In genomic region chr19:849195-849594, GRCh38 we compare ENCODE assay signal across 19 cellular contexts. TPM values are rescaled to one million over a fixed set of nuclear protein-coding genes. Genes with fewer than 3 reads are reported as not detected.
"Had no signal": no experiment of that assay in that cellular context is flagged by ENCODE, and none has a peak within 500 bp of the region (broad histone marks: within the 10 kb centered on the region; RNA-seq: fewer than 3 reads in every experiment).

No MANE protein-coding gene starts in this region.

RNA-seq across cellular contexts. Expression of gene ELANE, which starts 2.9 kb away (rescaled TPM):
- total RNA-seq: activated B cell treated with CpG ODN at 0.5 μM for 24 hours; activated CD4-positive, alpha-beta memory T cell treated with anti-CD3 and anti-CD28 coated beads for 36 hours; activated CD4-positive, alpha-beta T cell treated with anti-CD3 and anti-CD28 coated beads, Interleukin-2, amount 10 ng/mL, durations not matched to agents 24 days and 14 days; activated CD8-positive, alpha-beta memory T cell treated with anti-CD3 and anti-CD28 coated beads for 36 hours; activated CD8-positive, alpha-beta T cell treated with anti-CD3 and anti-CD28 coated beads for 36 hours; activated naive CD4-positive, alpha-beta T cell treated with anti-CD3 and anti-CD28 coated beads for 36 hours; activated naive CD4-positive, alpha-beta T cell treated with anti-CD3 and anti-CD28 coated beads, Interleukin-2, amount 50 U/mL, for 72 hours; activated naive CD8-positive, alpha-beta T cell treated with anti-CD3 and anti-CD28 coated beads for 36 hours; activated T-cell treated with anti-CD3 and anti-CD28 coated beads, Interleukin-2, amount 50 U/mL, for 4 hours; activated T-cell treated with anti-CD3 and anti-CD28 coated beads, Interleukin-2, amount 50 U/mL, for 72 hours; activated T-helper 1 cell treated with anti-CD3 and anti-CD28 coated beads, Interleukin-12 subunit alpha, Interleukin-12 subunit beta, Interleukin-2, Interleukin-4 antibody, amounts not matched to agents 30 ng/mL and 10 ng/mL and 1 ng/mL, durations not matched to agents 14 hours and 24 hours and 36 hours; activated T-helper 17 cell treated with anti-CD3 and anti-CD28 coated beads, Interleukin-2, amount 50 U/mL, for 72 hours; bronchial epithelial cell; cardiac muscle cell; chondrocyte; T-helper 1 cell treated with Interleukin-12 subunit alpha and Interleukin-12 subunit beta and Interleukin-4 antibody, amounts not matched to agents 30 ng/mL and 1 ng/mL, for 36 hours; T-helper 17 cell; T-helper 2 cell treated with Interferon-gamma antibody and Interleukin-4, amounts not matched to agents 100 ng/mL and 5 ng/mL, for 36 hours had no signal
- polyA plus RNA-seq: aorta, cardiac muscle cell had no signal

RNA-seq across cellular contexts. Expression of gene PRTN3, which starts 8.4 kb away (rescaled TPM):
- total RNA-seq: activated B cell treated with CpG ODN at 0.5 μM for 24 hours; activated CD4-positive, alpha-beta memory T cell treated with anti-CD3 and anti-CD28 coated beads for 36 hours; activated CD4-positive, alpha-beta T cell treated with anti-CD3 and anti-CD28 coated beads, Interleukin-2, amount 10 ng/mL, durations not matched to agents 24 days and 14 days; activated CD8-positive, alpha-beta memory T cell treated with anti-CD3 and anti-CD28 coated beads for 36 hours; activated CD8-positive, alpha-beta T cell treated with anti-CD3 and anti-CD28 coated beads for 36 hours; activated naive CD4-positive, alpha-beta T cell treated with anti-CD3 and anti-CD28 coated beads for 36 hours; activated naive CD4-positive, alpha-beta T cell treated with anti-CD3 and anti-CD28 coated beads, Interleukin-2, amount 50 U/mL, for 72 hours; activated naive CD8-positive, alpha-beta T cell treated with anti-CD3 and anti-CD28 coated beads for 36 hours; activated T-cell treated with anti-CD3 and anti-CD28 coated beads, Interleukin-2, amount 50 U/mL, for 4 hours; activated T-cell treated with anti-CD3 and anti-CD28 coated beads, Interleukin-2, amount 50 U/mL, for 72 hours; activated T-helper 1 cell treated with anti-CD3 and anti-CD28 coated beads, Interleukin-12 subunit alpha, Interleukin-12 subunit beta, Interleukin-2, Interleukin-4 antibody, amounts not matched to agents 30 ng/mL and 10 ng/mL and 1 ng/mL, durations not matched to agents 14 hours and 24 hours and 36 hours; activated T-helper 17 cell treated with anti-CD3 and anti-CD28 coated beads, Interleukin-2, amount 50 U/mL, for 72 hours; aorta; bronchial epithelial cell; chondrocyte; T-helper 1 cell treated with Interleukin-12 subunit alpha and Interleukin-12 subunit beta and Interleukin-4 antibody, amounts not matched to agents 30 ng/mL and 1 ng/mL, for 36 hours; T-helper 17 cell; T-helper 2 cell treated with Interferon-gamma antibody and Interleukin-4, amounts not matched to agents 100 ng/mL and 5 ng/mL, for 36 hours had no signal
- polyA plus RNA-seq: aorta had no signal

RNA-seq across cellular contexts. Expression of gene CFD, which starts 10.3 kb away (rescaled TPM):
- total RNA-seq: activated B cell treated with CpG ODN at 0.5 μM for 24 hours had no signal

RNA-seq across cellular contexts. Expression of gene AZU1, which starts 21.6 kb away (rescaled TPM):
- total RNA-seq: activated CD4-positive, alpha-beta memory T cell treated with anti-CD3 and anti-CD28 coated beads for 36 hours; activated CD4-positive, alpha-beta T cell treated with anti-CD3 and anti-CD28 coated beads, Interleukin-2, amount 10 ng/mL, durations not matched to agents 24 days and 14 days; activated CD8-positive, alpha-beta memory T cell treated with anti-CD3 and anti-CD28 coated beads for 36 hours; activated CD8-positive, alpha-beta T cell treated with anti-CD3 and anti-CD28 coated beads for 36 hours; activated naive CD4-positive, alpha-beta T cell treated with anti-CD3 and anti-CD28 coated beads for 36 hours; activated naive CD4-positive, alpha-beta T cell treated with anti-CD3 and anti-CD28 coated beads, Interleukin-2, amount 50 U/mL, for 72 hours; activated naive CD8-positive, alpha-beta T cell treated with anti-CD3 and anti-CD28 coated beads for 36 hours; activated T-cell treated with anti-CD3 and anti-CD28 coated beads, Interleukin-2, amount 50 U/mL, for 4 hours; activated T-cell treated with anti-CD3 and anti-CD28 coated beads, Interleukin-2, amount 50 U/mL, for 72 hours; activated T-helper 1 cell treated with anti-CD3 and anti-CD28 coated beads, Interleukin-12 subunit alpha, Interleukin-12 subunit beta, Interleukin-2, Interleukin-4 antibody, amounts not matched to agents 30 ng/mL and 10 ng/mL and 1 ng/mL, durations not matched to agents 14 hours and 24 hours and 36 hours; bronchial epithelial cell; T-helper 1 cell treated with Interleukin-12 subunit alpha and Interleukin-12 subunit beta and Interleukin-4 antibody, amounts not matched to agents 30 ng/mL and 1 ng/mL, for 36 hours; T-helper 2 cell treated with Interferon-gamma antibody and Interleukin-4, amounts not matched to agents 100 ng/mL and 5 ng/mL, for 36 hours had no signal

RNA-seq across cellular contexts. Expression of gene PLPPR3, which starts 27.4 kb away (rescaled TPM):
- total RNA-seq: activated B cell treated with CpG ODN at 0.5 μM for 24 hours; activated CD4-positive, alpha-beta memory T cell treated with anti-CD3 and anti-CD28 coated beads for 36 hours; activated CD4-positive, alpha-beta T cell treated with anti-CD3 and anti-CD28 coated beads, Interleukin-2, amount 10 ng/mL, durations not matched to agents 24 days and 14 days; activated CD8-positive, alpha-beta memory T cell treated with anti-CD3 and anti-CD28 coated beads for 36 hours; activated CD8-positive, alpha-beta T cell treated with anti-CD3 and anti-CD28 coated beads for 36 hours; activated naive CD4-positive, alpha-beta T cell treated with anti-CD3 and anti-CD28 coated beads for 36 hours; activated naive CD4-positive, alpha-beta T cell treated with anti-CD3 and anti-CD28 coated beads, Interleukin-2, amount 50 U/mL, for 72 hours; activated naive CD8-positive, alpha-beta T cell treated with anti-CD3 and anti-CD28 coated beads for 36 hours; activated T-cell treated with anti-CD3 and anti-CD28 coated beads, Interleukin-2, amount 50 U/mL, for 72 hours; activated T-helper 1 cell treated with anti-CD3 and anti-CD28 coated beads, Interleukin-12 subunit alpha, Interleukin-12 subunit beta, Interleukin-2, Interleukin-4 antibody, amounts not matched to agents 30 ng/mL and 10 ng/mL and 1 ng/mL, durations not matched to agents 14 hours and 24 hours and 36 hours; activated T-helper 17 cell treated with anti-CD3 and anti-CD28 coated beads, Interleukin-2, amount 50 U/mL, for 72 hours; aorta; bronchial epithelial cell; T-helper 1 cell treated with Interleukin-12 subunit alpha and Interleukin-12 subunit beta and Interleukin-4 antibody, amounts not matched to agents 30 ng/mL and 1 ng/mL, for 36 hours; T-helper 17 cell; T-helper 2 cell treated with Interferon-gamma antibody and Interleukin-4, amounts not matched to agents 100 ng/mL and 5 ng/mL, for 36 hours had no signal
- polyA plus RNA-seq: aorta had no signal
